In genomic region chr2:95001701-95002100, GRCh38 we compare ENCODE assay signal across 15 cellular contexts. TPM values are rescaled to one million over a fixed set of nuclear protein-coding genes. Genes with fewer than 3 reads are reported as not detected.
DNase-seq lines count a peak whose midpoint lies in the region; ATAC-seq, FAIRE-seq and TF ChIP-seq lines count a peak whose summit lies in the region.
"Had no signal": no experiment of that assay in that cellular context is flagged by ENCODE, and none has a peak within 500 bp of the region (broad histone marks: within the 10 kb centered on the region; RNA-seq: fewer than 3 reads in every experiment).

No MANE protein-coding gene starts in this region.

- H3K9me3 ChIP-seq in mucosa of descending colon = no peaks in the 10 kb centered on the region
- H3K9me3 ChIP-seq: A549 had no signal

- H3K36me3 ChIP-seq in mucosa of descending colon (ENCODE audit: low read depth) = no peaks in the 10 kb centered on the region

- TF ChIP-seq CTCF in mucosa of descending colon (IDR thresholded peaks at IDR 0.05) = no peak

- no peak for TF ChIP-seq POLR2A in H54 (IDR thresholded peaks at IDR 0.05; ENCODE audit: low read depth, low read length)

- no peak for ATAC-seq in mucosa of descending colon
- ATAC-seq: A549, GM12878, HepG2 had no signal

- no peak overlapping the region for H3K4me3 ChIP-seq in mucosa of descending colon
- H3K4me3 ChIP-seq: A549, GM12878 had no signal

- peak; percentile 9 for DNase-seq in activated effector memory CD4-positive, alpha-beta T cell treated with anti-CD3 and anti-CD28 coated beads, Interleukin-2, amount 50 U/mL, for 16 hours
- DNase-seq in activated effector memory CD4-positive, alpha-beta T cell treated with Interleukin-2 at 50 U/mL for 16 hours = no peak
- DNase-seq in RPMI8226 (peak; percentile 73), posterior vena cava (ENCODE audit: low spot score) (peak; percentile 24), mucosa of descending colon (no peak), H54 (ENCODE audit: insufficient read length, low spot score) (no peak), HuH-7.5 (ENCODE audit: low spot score) (no peak)
- DNase-seq: AML-193; CD4-positive, alpha-beta memory T cell; DMS79 treated with DMSO at 0.1 percent for 48 hours; GOT3; H9 had no signal

- intact Hi-C loops in posterior vena cava (cut with DNase I) (no loop called here), mucosa of descending colon (cut with DNase I, micrococcal nuclease) (no loop called here)

- FAIRE-seq in H54 (lab: Jason Lieb, UNC) = no peak
- FAIRE-seq: A549, GM12878, HepG2 had no signal

- H3K4me1 ChIP-seq in mucosa of descending colon (ENCODE audit: low read depth) = no peaks in the 10 kb centered on the region
- H3K4me1 ChIP-seq: A549 had no signal

RNA-seq across cellular contexts. Expression of gene MAL, which starts 23.8 kb away (rescaled TPM):
- total RNA-seq in posterior vena cava = 1 to 10 TPM; 1.0 to 1.6 TPM
- 10 to 100 TPM in 1 of 3 donors, 1 to 10 TPM in 2; 1.4 to 28.8 (median 2.8) TPM for total RNA-seq in mucosa of descending colon
- total RNA-seq: H9, HepG2 had no signal

Comparison
In these comparisons a context has a peak if more than half of its experiments do, and no peak if none do; other contexts are left out.
1. DNase-seq: peak in activated effector memory CD4-positive, alpha-beta T cell treated with anti-CD3 and anti-CD28 coated beads, Interleukin-2, amount 50 U/mL, for 16 hours (single experiment), RPMI8226 (single experiment) and posterior vena cava (single experiment); none in activated effector memory CD4-positive, alpha-beta T cell treated with Interleukin-2 at 50 U/mL for 16 hours (single experiment), mucosa of descending colon (0 of 3), H54 (single experiment) and HuH-7.5 (single experiment).